1 cellular context compared by ENCODE assay signal in the genomic region with DNA sequence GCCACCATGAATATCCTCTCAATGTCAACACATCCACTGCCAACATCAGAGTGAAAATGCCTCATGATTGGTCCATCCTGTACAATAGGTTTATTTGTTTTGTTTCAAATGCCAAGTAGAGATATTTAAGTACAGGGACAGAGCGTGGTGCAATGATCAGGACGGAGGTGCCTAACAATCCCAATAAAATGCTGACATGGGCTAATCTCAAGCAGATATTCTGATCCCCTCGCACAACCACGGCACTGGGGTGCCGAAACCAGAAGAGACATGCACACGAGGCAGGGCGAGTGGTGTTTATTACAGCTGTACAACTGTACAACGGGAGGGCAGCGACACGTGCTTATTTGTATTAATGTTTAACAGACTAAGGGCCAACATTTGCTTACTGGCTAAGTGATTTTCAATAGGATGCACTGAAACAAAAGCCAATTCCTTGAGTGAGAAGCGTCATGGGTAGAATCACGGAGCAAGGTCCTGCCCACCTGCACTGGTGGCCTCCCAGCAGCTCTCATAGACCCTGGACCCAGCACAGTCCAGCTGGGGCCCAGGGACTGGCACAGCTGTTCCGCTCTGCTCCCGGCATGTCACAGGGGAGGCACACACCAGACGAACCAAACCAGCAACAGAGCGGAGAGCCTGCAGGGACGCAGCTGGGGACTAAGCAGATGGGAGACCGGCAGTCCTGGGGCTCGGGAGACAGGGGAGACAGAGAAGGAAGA.
TF ChIP-seq lines count a peak whose summit lies in the region.

No MANE protein-coding gene starts in this region.

TF ChIP-seq in HepG2, 621 proteins besides CTCF, POLR2A, EP300 and RAD21 (continued from another document and continues in another):
- TF ChIP-seq NR2F6 (IDR thresholded peaks at IDR 0.05), result no peak; the same call in 1 of the 2 replicates
- TF ChIP-seq NR2F6 (CRISPR knock-in tag; IDR thresholded peaks at IDR 0.05), result peak; percentile 39; the same call in 1 of the 2 replicates
- TF ChIP-seq, protein P1, sequence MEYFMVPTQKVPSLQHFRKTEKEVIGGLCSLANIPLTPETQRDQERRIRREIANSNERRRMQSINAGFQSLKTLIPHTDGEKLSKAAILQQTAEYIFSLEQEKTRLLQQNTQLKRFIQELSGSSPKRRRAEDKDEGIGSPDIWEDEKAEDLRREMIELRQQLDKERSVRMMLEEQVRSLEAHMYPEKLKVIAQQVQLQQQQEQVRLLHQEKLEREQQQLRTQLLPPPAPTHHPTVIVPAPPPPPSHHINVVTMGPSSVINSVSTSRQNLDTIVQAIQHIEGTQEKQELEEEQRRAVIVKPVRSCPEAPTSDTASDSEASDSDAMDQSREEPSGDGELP (IDR thresholded peaks at IDR 0.05; ENCODE audit: borderline replicate concordance, low read depth), result peak; percentile 99
- TF ChIP-seq TEAD3 (CRISPR knock-in tag; optimal IDR thresholded peaks at IDR 0.05; ENCODE audit: borderline replicate concordance), result peak; percentile 48
- peak; percentile 96 for TF ChIP-seq ZNF292 (CRISPR knock-in tag; IDR thresholded peaks at IDR 0.05; ENCODE audit: borderline replicate concordance, low read depth)
- TF ChIP-seq, protein P2, sequence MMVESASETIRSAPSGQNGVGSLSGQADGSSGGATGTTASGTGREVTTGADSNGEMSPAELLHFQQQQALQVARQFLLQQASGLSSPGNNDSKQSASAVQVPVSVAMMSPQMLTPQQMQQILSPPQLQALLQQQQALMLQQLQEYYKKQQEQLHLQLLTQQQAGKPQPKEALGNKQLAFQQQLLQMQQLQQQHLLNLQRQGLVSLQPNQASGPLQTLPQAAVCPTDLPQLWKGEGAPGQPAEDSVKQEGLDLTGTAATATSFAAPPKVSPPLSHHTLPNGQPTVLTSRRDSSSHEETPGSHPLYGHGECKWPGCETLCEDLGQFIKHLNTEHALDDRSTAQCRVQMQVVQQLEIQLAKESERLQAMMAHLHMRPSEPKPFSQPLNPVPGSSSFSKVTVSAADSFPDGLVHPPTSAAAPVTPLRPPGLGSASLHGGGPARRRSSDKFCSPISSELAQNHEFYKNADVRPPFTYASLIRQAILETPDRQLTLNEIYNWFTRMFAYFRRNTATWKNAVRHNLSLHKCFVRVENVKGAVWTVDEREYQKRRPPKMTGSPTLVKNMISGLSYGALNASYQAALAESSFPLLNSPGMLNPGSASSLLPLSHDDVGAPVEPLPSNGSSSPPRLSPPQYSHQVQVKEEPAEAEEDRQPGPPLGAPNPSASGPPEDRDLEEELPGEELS (CRISPR knock-in tag; IDR thresholded peaks at IDR 0.05), result peak; percentile 75
- no peak; the same call in 1 of the 2 replicates for TF ChIP-seq ZNF547 (CRISPR knock-in tag; IDR thresholded peaks at IDR 0.05)
- TF ChIP-seq HDAC2 (CRISPR knock-in tag; IDR thresholded peaks at IDR 0.05), result peak; percentile 23; the same call in 1 of the 2 replicates
- TF ChIP-seq MIXL1 (CRISPR knock-in tag; IDR thresholded peaks at IDR 0.05), result peak; percentile 37; the same call in 1 of the 2 replicates
- peak; percentile 59; the same call in 1 of the 2 replicates for TF ChIP-seq SALL1 (CRISPR knock-in tag; IDR thresholded peaks at IDR 0.05)
- 0 out of 2 replicates have a peak, but pooled peaks have one; percentile 8 for TF ChIP-seq ZBTB33 (CRISPR knock-in tag; IDR thresholded peaks at IDR 0.05)
- TF ChIP-seq MXI1 (IDR thresholded peaks at IDR 0.05; ENCODE audit: borderline replicate concordance, low read depth, low read length), result peak; percentile 86; the same call in 2 of the 3 replicates
- TF ChIP-seq, protein P3, sequence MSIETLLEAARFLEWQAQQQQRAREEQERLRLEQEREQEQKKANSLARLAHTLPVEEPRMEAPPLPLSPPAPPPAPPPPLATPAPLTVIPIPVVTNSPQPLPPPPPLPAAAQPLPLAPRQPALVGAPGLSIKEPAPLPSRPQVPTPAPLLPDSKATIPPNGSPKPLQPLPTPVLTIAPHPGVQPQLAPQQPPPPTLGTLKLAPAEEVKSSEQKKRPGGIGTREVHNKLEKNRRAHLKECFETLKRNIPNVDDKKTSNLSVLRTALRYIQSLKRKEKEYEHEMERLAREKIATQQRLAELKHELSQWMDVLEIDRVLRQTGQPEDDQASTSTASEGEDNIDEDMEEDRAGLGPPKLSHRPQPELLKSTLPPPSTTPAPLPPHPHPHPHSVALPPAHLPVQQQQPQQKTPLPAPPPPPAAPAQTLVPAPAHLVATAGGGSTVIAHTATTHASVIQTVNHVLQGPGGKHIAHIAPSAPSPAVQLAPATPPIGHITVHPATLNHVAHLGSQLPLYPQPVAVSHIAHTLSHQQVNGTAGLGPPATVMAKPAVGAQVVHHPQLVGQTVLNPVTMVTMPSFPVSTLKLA (IDR thresholded peaks at IDR 0.05), result peak; percentile 95
- TF ChIP-seq ZNF609 (CRISPR knock-in tag; IDR thresholded peaks at IDR 0.05; ENCODE audit: borderline replicate concordance), result peak; percentile 73
- peak; percentile 59; the same call in 1 of the 2 replicates for TF ChIP-seq MTA1 (CRISPR knock-in tag; IDR thresholded peaks at IDR 0.05; ENCODE audit: borderline replicate concordance)
- peak; percentile 61; the same call in 1 of the 2 replicates for TF ChIP-seq RXRA (CRISPR knock-in tag; IDR thresholded peaks at IDR 0.05)
- no peak for TF ChIP-seq SSRP1 (CRISPR knock-in tag; IDR thresholded peaks at IDR 0.05)
- TF ChIP-seq EED (CRISPR knock-in tag; IDR thresholded peaks at IDR 0.05), result 0 out of 2 replicates have a peak, but pooled peaks have one; percentile 54
- TF ChIP-seq UBTF (CRISPR knock-in tag; IDR thresholded peaks at IDR 0.05), result peak; percentile 61
- TF ChIP-seq ZNF263 (CRISPR knock-in tag; IDR thresholded peaks at IDR 0.05), result peak; percentile 82
- TF ChIP-seq, protein P4, sequence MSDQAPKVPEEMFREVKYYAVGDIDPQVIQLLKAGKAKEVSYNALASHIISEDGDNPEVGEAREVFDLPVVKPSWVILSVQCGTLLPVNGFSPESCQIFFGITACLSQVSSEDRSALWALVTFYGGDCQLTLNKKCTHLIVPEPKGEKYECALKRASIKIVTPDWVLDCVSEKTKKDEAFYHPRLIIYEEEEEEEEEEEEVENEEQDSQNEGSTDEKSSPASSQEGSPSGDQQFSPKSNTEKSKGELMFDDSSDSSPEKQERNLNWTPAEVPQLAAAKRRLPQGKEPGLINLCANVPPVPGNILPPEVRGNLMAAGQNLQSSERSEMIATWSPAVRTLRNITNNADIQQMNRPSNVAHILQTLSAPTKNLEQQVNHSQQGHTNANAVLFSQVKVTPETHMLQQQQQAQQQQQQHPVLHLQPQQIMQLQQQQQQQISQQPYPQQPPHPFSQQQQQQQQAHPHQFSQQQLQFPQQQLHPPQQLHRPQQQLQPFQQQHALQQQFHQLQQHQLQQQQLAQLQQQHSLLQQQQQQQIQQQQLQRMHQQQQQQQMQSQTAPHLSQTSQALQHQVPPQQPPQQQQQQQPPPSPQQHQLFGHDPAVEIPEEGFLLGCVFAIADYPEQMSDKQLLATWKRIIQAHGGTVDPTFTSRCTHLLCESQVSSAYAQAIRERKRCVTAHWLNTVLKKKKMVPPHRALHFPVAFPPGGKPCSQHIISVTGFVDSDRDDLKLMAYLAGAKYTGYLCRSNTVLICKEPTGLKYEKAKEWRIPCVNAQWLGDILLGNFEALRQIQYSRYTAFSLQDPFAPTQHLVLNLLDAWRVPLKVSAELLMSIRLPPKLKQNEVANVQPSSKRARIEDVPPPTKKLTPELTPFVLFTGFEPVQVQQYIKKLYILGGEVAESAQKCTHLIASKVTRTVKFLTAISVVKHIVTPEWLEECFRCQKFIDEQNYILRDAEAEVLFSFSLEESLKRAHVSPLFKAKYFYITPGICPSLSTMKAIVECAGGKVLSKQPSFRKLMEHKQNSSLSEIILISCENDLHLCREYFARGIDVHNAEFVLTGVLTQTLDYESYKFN (CRISPR knock-in tag; conservative IDR thresholded peaks at IDR 0.05), result peak; percentile 73
- TF ChIP-seq, protein P5, sequence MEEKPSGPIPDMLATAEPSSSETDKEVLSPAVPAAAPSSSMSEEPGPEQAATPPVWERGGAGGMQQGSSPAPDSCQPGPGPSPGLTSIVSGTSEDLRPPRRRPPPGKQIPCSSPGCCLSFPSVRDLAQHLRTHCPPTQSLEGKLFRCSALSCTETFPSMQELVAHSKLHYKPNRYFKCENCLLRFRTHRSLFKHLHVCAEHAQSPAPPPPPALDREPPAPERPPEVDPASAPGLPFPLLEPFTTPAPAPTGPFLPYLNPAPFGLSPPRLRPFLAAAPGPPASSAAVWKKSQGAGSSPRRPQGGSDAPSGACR (CRISPR knock-in tag; IDR thresholded peaks at IDR 0.05), result 0 out of 2 replicates have a peak, but pooled peaks have one; percentile 63
- peak; percentile 87; the same call in 1 of the 2 replicates for TF ChIP-seq ARNTL (CRISPR knock-in tag; IDR thresholded peaks at IDR 0.05)
- TF ChIP-seq SKI (IDR thresholded peaks at IDR 0.05; ENCODE audit: partially characterized antibody), result peak; percentile 75
- peak; percentile 76 for TF ChIP-seq GATAD2A (CRISPR knock-in tag; IDR thresholded peaks at IDR 0.05)
- TF ChIP-seq ZNF567 (CRISPR knock-in tag; IDR thresholded peaks at IDR 0.05; ENCODE audit: borderline replicate concordance), result peak; percentile 72; the same call in 1 of the 2 replicates
- TF ChIP-seq SPEN (CRISPR knock-in tag; IDR thresholded peaks at IDR 0.05; ENCODE audit: low read depth), result peak; percentile 64; the same call in 1 of the 2 replicates
- peak; percentile 53 for TF ChIP-seq FOXA3 (CRISPR knock-in tag; IDR thresholded peaks at IDR 0.05)
- 0 out of 2 replicates have a peak, but pooled peaks have one; percentile 51 for TF ChIP-seq USF2 (IDR thresholded peaks at IDR 0.05; ENCODE audit: low read depth, low read length)
- peak; percentile 66; the same call in 1 of the 2 replicates for TF ChIP-seq USF2 (CRISPR knock-in tag; IDR thresholded peaks at IDR 0.05; ENCODE audit: borderline replicate concordance)
- no peak for TF ChIP-seq PLRG1 (conservative IDR thresholded peaks at IDR 0.05)
